1 cellular context compared by ENCODE assay signal in the genomic region with DNA sequence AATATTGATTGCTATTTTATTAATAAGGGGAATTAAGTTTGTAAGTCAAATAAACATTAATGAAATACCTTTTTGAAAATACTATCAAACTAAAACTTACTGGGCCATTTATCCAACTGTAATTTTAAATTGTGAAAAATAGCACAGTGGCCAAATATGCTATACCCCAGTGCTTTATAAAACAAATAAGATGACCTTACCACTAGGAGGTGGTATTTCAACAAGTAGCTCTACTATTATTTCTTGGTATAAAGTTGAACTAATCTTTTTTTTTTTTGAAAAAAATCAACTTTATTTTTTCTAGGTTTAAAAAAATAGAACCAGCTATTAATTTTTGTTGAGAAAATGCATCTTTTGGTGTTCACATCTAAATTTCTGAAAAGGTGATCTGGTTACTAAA.
TF ChIP-seq lines count a peak whose summit lies in the region.

No MANE protein-coding gene starts in this region.

TF ChIP-seq in HepG2, 621 proteins besides CTCF, POLR2A, EP300 and RAD21:
- TF ChIP-seq ZNF33A (CRISPR knock-in tag; IDR thresholded peaks at IDR 0.05; ENCODE audit: borderline replicate concordance), result no peak
- no peak for TF ChIP-seq FOXA1 (IDR thresholded peaks at IDR 0.05)
- no peak for TF ChIP-seq FOXA1 (CRISPR knock-in tag; IDR thresholded peaks at IDR 0.05)
- TF ChIP-seq, protein P1, sequence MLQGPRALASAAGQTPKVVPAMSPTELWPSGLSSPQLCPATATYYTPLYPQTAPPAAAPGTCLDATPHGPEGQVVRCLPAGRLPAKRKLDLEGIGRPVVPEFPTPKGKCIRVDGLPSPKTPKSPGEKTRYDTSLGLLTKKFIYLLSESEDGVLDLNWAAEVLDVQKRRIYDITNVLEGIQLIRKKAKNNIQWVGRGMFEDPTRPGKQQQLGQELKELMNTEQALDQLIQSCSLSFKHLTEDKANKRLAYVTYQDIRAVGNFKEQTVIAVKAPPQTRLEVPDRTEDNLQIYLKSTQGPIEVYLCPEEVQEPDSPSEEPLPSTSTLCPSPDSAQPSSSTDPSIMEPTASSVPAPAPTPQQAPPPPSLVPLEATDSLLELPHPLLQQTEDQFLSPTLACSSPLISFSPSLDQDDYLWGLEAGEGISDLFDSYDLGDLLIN (CRISPR knock-in tag; IDR thresholded peaks at IDR 0.05; ENCODE audit: borderline replicate concordance), result no peak
- TF ChIP-seq ZNF615 (CRISPR knock-in tag; IDR thresholded peaks at IDR 0.05; ENCODE audit: borderline replicate concordance), result no peak
- TF ChIP-seq, protein P2, sequence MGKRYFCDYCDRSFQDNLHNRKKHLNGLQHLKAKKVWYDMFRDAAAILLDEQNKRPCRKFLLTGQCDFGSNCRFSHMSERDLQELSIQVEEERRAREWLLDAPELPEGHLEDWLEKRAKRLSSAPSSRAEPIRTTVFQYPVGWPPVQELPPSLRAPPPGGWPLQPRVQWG (CRISPR knock-in tag; IDR thresholded peaks at IDR 0.05; ENCODE audit: borderline replicate concordance, low read depth), result no peak
- TF ChIP-seq, protein P3, sequence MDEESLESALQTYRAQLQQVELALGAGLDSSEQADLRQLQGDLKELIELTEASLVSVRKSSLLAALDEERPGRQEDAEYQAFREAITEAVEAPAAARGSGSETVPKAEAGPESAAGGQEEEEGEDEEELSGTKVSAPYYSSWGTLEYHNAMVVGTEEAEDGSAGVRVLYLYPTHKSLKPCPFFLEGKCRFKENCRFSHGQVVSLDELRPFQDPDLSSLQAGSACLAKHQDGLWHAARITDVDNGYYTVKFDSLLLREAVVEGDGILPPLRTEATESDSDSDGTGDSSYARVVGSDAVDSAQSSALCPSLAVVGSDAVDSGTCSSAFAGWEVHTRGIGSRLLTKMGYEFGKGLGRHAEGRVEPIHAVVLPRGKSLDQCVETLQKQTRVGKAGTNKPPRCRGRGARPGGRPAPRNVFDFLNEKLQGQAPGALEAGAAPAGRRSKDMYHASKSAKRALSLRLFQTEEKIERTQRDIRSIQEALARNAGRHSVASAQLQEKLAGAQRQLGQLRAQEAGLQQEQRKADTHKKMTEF (CRISPR knock-in tag; IDR thresholded peaks at IDR 0.05), result no peak
- no peak for TF ChIP-seq ZNF225 (CRISPR knock-in tag; IDR thresholded peaks at IDR 0.05)
- no peak for TF ChIP-seq HNF4A (CRISPR knock-in tag; IDR thresholded peaks at IDR 0.05)
- no peak for TF ChIP-seq MBNL3 (CRISPR knock-in tag; conservative IDR thresholded peaks at IDR 0.05)
- TF ChIP-seq ZSCAN22 (CRISPR knock-in tag; IDR thresholded peaks at IDR 0.05), result no peak
- TF ChIP-seq, protein P4, sequence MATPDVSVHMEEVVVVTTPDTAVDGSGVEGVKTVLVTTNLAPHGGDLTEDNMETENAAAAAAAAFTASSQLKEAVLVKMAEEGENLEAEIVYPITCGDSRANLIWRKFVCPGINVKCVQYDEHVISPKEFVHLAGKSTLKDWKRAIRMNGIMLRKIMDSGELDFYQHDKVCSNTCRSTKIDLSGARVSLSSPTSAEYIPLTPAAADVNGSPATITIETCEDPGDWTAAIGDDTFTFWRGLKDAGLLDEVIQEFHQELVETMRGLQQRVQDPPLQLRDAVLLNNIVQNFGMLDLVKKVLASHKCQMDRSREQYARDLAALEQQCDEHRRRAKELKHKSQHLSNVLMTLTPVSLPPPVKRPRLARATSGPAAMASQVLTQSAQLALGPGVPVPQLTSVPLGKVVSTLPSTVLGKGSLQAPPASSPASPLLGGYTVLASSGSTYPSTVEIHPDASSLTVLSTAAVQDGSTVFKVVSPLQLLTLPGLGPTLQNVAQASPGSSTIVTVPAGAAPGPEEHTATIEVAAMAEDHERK (CRISPR knock-in tag; IDR thresholded peaks at IDR 0.05; ENCODE audit: low read depth), result no peak
- TF ChIP-seq DR1 (CRISPR knock-in tag; IDR thresholded peaks at IDR 0.05), result no peak
- TF ChIP-seq HOXD1 (CRISPR knock-in tag; IDR thresholded peaks at IDR 0.05), result no peak
- TF ChIP-seq, protein P5, sequence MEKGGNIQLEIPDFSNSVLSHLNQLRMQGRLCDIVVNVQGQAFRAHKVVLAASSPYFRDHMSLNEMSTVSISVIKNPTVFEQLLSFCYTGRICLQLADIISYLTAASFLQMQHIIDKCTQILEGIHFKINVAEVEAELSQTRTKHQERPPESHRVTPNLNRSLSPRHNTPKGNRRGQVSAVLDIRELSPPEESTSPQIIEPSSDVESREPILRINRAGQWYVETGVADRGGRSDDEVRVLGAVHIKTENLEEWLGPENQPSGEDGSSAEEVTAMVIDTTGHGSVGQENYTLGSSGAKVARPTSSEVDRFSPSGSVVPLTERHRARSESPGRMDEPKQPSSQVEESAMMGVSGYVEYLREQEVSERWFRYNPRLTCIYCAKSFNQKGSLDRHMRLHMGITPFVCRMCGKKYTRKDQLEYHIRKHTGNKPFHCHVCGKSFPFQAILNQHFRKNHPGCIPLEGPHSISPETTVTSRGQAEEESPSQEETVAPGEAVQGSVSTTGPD (CRISPR knock-in tag; IDR thresholded peaks at IDR 0.05), result no peak
- TF ChIP-seq CEBPB (IDR thresholded peaks at IDR 0.05; ENCODE audit: borderline replicate concordance, low read depth, low read length), result no peak
- TF ChIP-seq KAT8 (CRISPR knock-in tag; IDR thresholded peaks at IDR 0.05), result no peak
- no peak for TF ChIP-seq U2AF1 (optimal IDR thresholded peaks at IDR 0.05; ENCODE audit: low read depth, low read length)
- no peak for TF ChIP-seq ZNF557 (CRISPR knock-in tag; IDR thresholded peaks at IDR 0.05)
- no peak for TF ChIP-seq ZC3H13 (CRISPR knock-in tag; IDR thresholded peaks at IDR 0.05)
